ENCODE assay signal across 7 cellular contexts in genomic region chr7:45731692-45732457, GRCh38.
DNase-seq lines count a peak whose midpoint lies in the region; ATAC-seq and TF ChIP-seq lines count a peak whose summit lies in the region.
"Not testable (repeated sequence)": the region's sequence is repeated elsewhere in the genome, so short reads cannot be mapped to it uniquely, and the experiment has no call there.

No MANE protein-coding gene starts in this region.

- H2BK12ac ChIP-seq in mesenchymal stem cell (ENCODE audit: low read length in 2 of 2) = not testable (repeated sequence)

- H2BK20ac ChIP-seq in IMR-90 (ENCODE audit: low read depth, low read length) = not testable (repeated sequence)

- H3K56ac ChIP-seq in IMR-90 (ENCODE audit: extremely low read depth, insufficient read depth, low read length) = not testable (repeated sequence)

- H4K8ac ChIP-seq in IMR-90 (ENCODE audit: low read depth in 2 of 2, low read length in 2 of 2); mesenchymal stem cell (ENCODE audit: low read length): not testable (repeated sequence)

- not testable (repeated sequence) for H4K5ac ChIP-seq in IMR-90 (ENCODE audit: low read depth, low read length)

- H3K18ac ChIP-seq in IMR-90 (ENCODE audit: low read depth, low read length); mesenchymal stem cell (ENCODE audit: low read depth in 1 of 2, low read length in 2 of 2): not testable (repeated sequence)

- H3K9me1 ChIP-seq in IMR-90 (ENCODE audit: insufficient read depth, low read length) = not testable (repeated sequence)

- H3K4ac ChIP-seq in IMR-90 (ENCODE audit: low read depth, low read length); mesenchymal stem cell (ENCODE audit: low read depth in 1 of 2, low read length in 2 of 2): not testable (repeated sequence)

- not testable (repeated sequence) for TF ChIP-seq POLR2A in IMR-90 (IDR thresholded peaks at IDR 0.05; ENCODE audit: low read depth, low read length)

- H2BK5ac ChIP-seq in IMR-90 (ENCODE audit: low read depth, low read length, poor library complexity, severe bottlenecking) = peak overlapping the region; percentile 13
- not testable (repeated sequence) for H2BK5ac ChIP-seq in mesenchymal stem cell (ENCODE audit: low read depth, low read length, poor library complexity, severe bottlenecking)

- BruUV-seq in IMR-90 (replicated peaks; lab: Mats Ljungman, UMichigan); mammary epithelial cell (replicated peaks; lab: Mats Ljungman, UMichigan): not testable (repeated sequence)

- not testable (repeated sequence) for H2AK9ac ChIP-seq in IMR-90 (replicated peaks; ENCODE audit: low read depth, low read length, poor library complexity)

- WGBS in IMR-90 (ENCODE audit: extremely low coverage in 2 of 2, insufficient read length in 1 of 2), 2 experiments = no CpG with 5 or more reads among the region's 5 CpGs
- WGBS in mammary epithelial cell (ENCODE audit: low coverage, missing lambda C conversion rate) = 89% methylated on average over 5 of the region's 5 CpGs
- WGBS in mesenchymal stem cell = 88% methylated on average over 3 of the region's 5 CpGs

- DNase-seq in AG08395 (ENCODE audit: low spot score) (peak; percentile 40), GM03348 (ENCODE audit: low spot score) (peak; percentile 7), IMR-90 (peak; percentile 91), SK-MEL-5 (ENCODE audit: low read depth, low spot score) (peak; percentile 28), mammary epithelial cell (peak; percentile 11), fibroblast of pulmonary artery (ENCODE audit: low read depth) (peak; percentile 50), mesenchymal stem cell (peak; percentile 61)

- dilution Hi-C loops in IMR-90 (cut with HindIII; ENCODE audit: low sequenced_read_pairs, unreplicated experiment); mammary epithelial cell (cut with HindIII; ENCODE audit: low sequenced_read_pairs): not testable (repeated sequence)

- not testable (repeated sequence) for H3K36me3 ChIP-seq in IMR-90 (ENCODE audit: control insufficient read depth, insufficient read depth, low read length); mammary epithelial cell (ENCODE audit: insufficient read depth, low read length)
- peaks cover 3 to 15% of the 10 kb centered on the region in 2 experiments for H3K36me3 ChIP-seq in mesenchymal stem cell (ENCODE audit: control insufficient read depth in 1 of 2, insufficient read depth in 2 of 2, low read depth in 1 of 2, low read length in 2 of 2)

- POLR2A ChIA-PET in IMR-90 (lab: Charles Lee; ENCODE audit: unreplicated experiment) = not testable (repeated sequence)

- not testable (repeated sequence) for H3K79me2 ChIP-seq in mammary epithelial cell (ENCODE audit: insufficient read depth, low read length)

- not testable (repeated sequence) for H3K14ac ChIP-seq in IMR-90 (replicated peaks; ENCODE audit: low read depth, low read length); mesenchymal stem cell (ENCODE audit: low read length in 2 of 2)

- TF ChIP-seq RAD21 in IMR-90 (IDR thresholded peaks at IDR 0.05; ENCODE audit: low read length) = not testable (repeated sequence)

- not testable (repeated sequence) for H3K4me3 ChIP-seq in IMR-90 (ENCODE audit: insufficient read depth, low read depth, low read length); mammary epithelial cell (replicated peaks in 1 of 3; ENCODE audit: insufficient read depth in 1 of 3, low read depth in 2 of 3, low read length in 3 of 3); fibroblast of pulmonary artery (replicated peaks; ENCODE audit: low read depth, low read length); mesenchymal stem cell (ENCODE audit: insufficient read depth in 1 of 2, low read depth in 1 of 2, low read length in 2 of 2)

- intact Hi-C loops in IMR-90 (cut with micrococcal nuclease); mammary epithelial cell (cut with micrococcal nuclease): not testable (repeated sequence)

- H3K9me3 ChIP-seq in IMR-90 (ENCODE audit: control insufficient read depth, insufficient read depth, low read length); mammary epithelial cell (replicated peaks; ENCODE audit: insufficient read depth, low read length); mesenchymal stem cell (ENCODE audit: control insufficient read depth, low read length): not testable (repeated sequence)

- in situ Hi-C loops in IMR-90 (cut with MboI; ENCODE audit: low sequenced_read_pairs); SK-MEL-5 (cut with HindIII; ENCODE audit: low pct_unique_long_range_greater_than_20kb, low sequenced_read_pairs); mammary epithelial cell (cut with MboI; ENCODE audit: low sequenced_read_pairs in 2 of 2): not testable (repeated sequence)

- H4K91ac ChIP-seq in IMR-90 (ENCODE audit: insufficient read depth, low read depth, low read length); mesenchymal stem cell (ENCODE audit: low read length): not testable (repeated sequence)

- not testable (repeated sequence) for H2AK5ac ChIP-seq in IMR-90 (ENCODE audit: low read depth, low read length); mesenchymal stem cell (ENCODE audit: low read length, severe bottlenecking)

- H3K9ac ChIP-seq in IMR-90 (ENCODE audit: low read depth, low read length); mammary epithelial cell (ENCODE audit: insufficient read depth, low read length): not testable (repeated sequence)
- peak overlapping the region; percentile 81 for H3K9ac ChIP-seq in mesenchymal stem cell (ENCODE audit: low read length)

- not testable (repeated sequence) for H3K4me1 ChIP-seq in IMR-90 (ENCODE audit: control insufficient read depth, insufficient read depth, low read length); mammary epithelial cell (ENCODE audit: insufficient read depth, low read length); mesenchymal stem cell (ENCODE audit: control insufficient read depth, insufficient read depth, low read depth, low read length)

- H3K27me3 ChIP-seq in IMR-90 (ENCODE audit: control insufficient read depth, insufficient read depth, low read length); mammary epithelial cell (ENCODE audit: insufficient read depth, low read length); mesenchymal stem cell (ENCODE audit: control insufficient read depth in 1 of 2, insufficient read depth in 1 of 2, low read length in 2 of 2): not testable (repeated sequence)

- not testable (repeated sequence) for H3K79me1 ChIP-seq in IMR-90 (ENCODE audit: low read depth in 1 of 2, low read length in 2 of 2); mesenchymal stem cell (replicated peaks; ENCODE audit: low read length, poor library complexity, severe bottlenecking)

- H2AFZ ChIP-seq in IMR-90 (replicated peaks; ENCODE audit: low read length, poor library complexity); mammary epithelial cell (ENCODE audit: low read depth, low read length); mesenchymal stem cell (ENCODE audit: low read depth, low read length): not testable (repeated sequence)

- H4K20me1 ChIP-seq in IMR-90 (ENCODE audit: insufficient read depth, low read length); mammary epithelial cell (ENCODE audit: insufficient read depth, low read length): not testable (repeated sequence)

- CTCF ChIA-PET in IMR-90 (lab: Yijun Ruan, JAX); mammary epithelial cell (lab: Charles Lee; ENCODE audit: low non-redundant PET): not testable (repeated sequence)

- not testable (repeated sequence) for H3K23ac ChIP-seq in IMR-90 (ENCODE audit: low read depth, low read length); mesenchymal stem cell (ENCODE audit: low read length in 2 of 2)

- peak; percentile 79 for ATAC-seq in IMR-90 (ENCODE audit: low read depth)

- H2BK120ac ChIP-seq in IMR-90 (ENCODE audit: low read depth, low read length); mesenchymal stem cell (ENCODE audit: low read depth, low read length): not testable (repeated sequence)

- TF ChIP-seq CTCF in IMR-90 (conservative IDR thresholded peaks at IDR 0.05; ENCODE audit: low read depth, low read length); mammary epithelial cell (conservative IDR thresholded peaks at IDR 0.05 in 1 of 2, IDR thresholded peaks at IDR 0.05 in 1 of 2; ENCODE audit: extremely low read depth in 1 of 2, insufficient read depth in 1 of 2, low read depth in 1 of 2, low read length in 2 of 2); fibroblast of pulmonary artery (IDR thresholded peaks at IDR 0.05; ENCODE audit: low read length, missing control alignments): not testable (repeated sequence)

- not testable (repeated sequence) for H3K27ac ChIP-seq in IMR-90 (ENCODE audit: insufficient read depth, low read length); mammary epithelial cell (ENCODE audit: insufficient read depth, low read depth, low read length); mesenchymal stem cell (ENCODE audit: low read length, poor library complexity, severe bottlenecking)

- not testable (repeated sequence) for H3K4me2 ChIP-seq in IMR-90 (ENCODE audit: low read depth, low read length); mammary epithelial cell (ENCODE audit: insufficient read depth, low read depth, low read length); mesenchymal stem cell (ENCODE audit: low read length, poor library complexity, severe bottlenecking)

- H2BK15ac ChIP-seq in IMR-90 (ENCODE audit: low read depth, low read length); mesenchymal stem cell (ENCODE audit: low read depth, poor library complexity, severe bottlenecking): not testable (repeated sequence)

TF ChIP-seq in IMR-90, 13 proteins besides CTCF, POLR2A, EP300 and RAD21:
- TF ChIP-seq BHLHE40 (IDR thresholded peaks at IDR 0.05; ENCODE audit: low read depth, low read length) (peak; percentile 52; the same call in 1 of the 2 replicates), USF2 (IDR thresholded peaks at IDR 0.05; ENCODE audit: low read depth, low read length) (peak; percentile 69), MAFK (IDR thresholded peaks at IDR 0.05; ENCODE audit: low read depth, low read length) (peak; percentile 87)

Comparison
In these comparisons a context has a peak if more than half of its experiments do, and no peak if none do; other contexts are left out.
1. DNase-seq: peak in every context shown above with its lines; median percentile 91 in IMR-90; 61 in mesenchymal stem cell; 50 in fibroblast of pulmonary artery; 40 in AG08395; 28 in SK-MEL-5; 11 in mammary epithelial cell; 7 in GM03348.